In the genomic region with DNA sequence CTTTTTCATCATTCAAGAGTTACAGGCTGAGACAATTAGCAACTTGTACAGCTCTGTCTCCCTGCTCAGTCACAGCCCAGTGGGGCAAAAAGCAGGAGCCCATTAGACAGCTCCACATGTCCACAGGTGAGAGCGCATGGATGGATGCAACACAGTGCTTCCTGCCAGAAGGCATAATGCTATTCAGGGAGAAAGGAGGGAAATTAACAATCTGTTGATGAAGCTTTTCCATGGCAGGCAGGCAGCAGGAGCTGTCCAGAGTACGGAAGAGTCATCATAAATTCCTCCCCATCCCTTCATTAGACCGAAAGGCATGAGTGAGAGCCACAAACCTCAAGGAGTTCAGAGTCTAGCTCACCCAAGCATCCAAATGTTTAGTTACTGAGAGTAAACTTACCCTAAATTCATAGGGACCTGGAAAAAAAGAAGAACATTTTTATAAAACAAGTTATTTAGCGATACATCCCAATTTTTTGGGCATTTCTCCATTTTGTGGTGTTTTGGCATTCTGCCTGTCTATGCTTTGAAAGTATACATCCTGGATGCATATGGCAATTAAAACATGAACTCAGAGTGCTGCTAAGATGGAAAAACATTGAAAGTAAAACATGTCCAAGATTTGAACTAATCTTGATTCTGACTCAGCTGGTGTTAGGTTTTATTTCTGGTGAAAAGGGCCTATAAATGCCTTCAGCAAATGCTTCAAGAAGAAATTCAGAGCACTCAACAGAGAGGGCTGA, we compare ENCODE assay signal across 1 cellular context.
TF ChIP-seq lines count a peak whose summit lies in the region.

No MANE protein-coding gene starts in this region.

TF ChIP-seq in GM23338, 12 proteins besides CTCF, POLR2A, EP300 and RAD21 (continued from another document):
- TF ChIP-seq, protein P1, sequence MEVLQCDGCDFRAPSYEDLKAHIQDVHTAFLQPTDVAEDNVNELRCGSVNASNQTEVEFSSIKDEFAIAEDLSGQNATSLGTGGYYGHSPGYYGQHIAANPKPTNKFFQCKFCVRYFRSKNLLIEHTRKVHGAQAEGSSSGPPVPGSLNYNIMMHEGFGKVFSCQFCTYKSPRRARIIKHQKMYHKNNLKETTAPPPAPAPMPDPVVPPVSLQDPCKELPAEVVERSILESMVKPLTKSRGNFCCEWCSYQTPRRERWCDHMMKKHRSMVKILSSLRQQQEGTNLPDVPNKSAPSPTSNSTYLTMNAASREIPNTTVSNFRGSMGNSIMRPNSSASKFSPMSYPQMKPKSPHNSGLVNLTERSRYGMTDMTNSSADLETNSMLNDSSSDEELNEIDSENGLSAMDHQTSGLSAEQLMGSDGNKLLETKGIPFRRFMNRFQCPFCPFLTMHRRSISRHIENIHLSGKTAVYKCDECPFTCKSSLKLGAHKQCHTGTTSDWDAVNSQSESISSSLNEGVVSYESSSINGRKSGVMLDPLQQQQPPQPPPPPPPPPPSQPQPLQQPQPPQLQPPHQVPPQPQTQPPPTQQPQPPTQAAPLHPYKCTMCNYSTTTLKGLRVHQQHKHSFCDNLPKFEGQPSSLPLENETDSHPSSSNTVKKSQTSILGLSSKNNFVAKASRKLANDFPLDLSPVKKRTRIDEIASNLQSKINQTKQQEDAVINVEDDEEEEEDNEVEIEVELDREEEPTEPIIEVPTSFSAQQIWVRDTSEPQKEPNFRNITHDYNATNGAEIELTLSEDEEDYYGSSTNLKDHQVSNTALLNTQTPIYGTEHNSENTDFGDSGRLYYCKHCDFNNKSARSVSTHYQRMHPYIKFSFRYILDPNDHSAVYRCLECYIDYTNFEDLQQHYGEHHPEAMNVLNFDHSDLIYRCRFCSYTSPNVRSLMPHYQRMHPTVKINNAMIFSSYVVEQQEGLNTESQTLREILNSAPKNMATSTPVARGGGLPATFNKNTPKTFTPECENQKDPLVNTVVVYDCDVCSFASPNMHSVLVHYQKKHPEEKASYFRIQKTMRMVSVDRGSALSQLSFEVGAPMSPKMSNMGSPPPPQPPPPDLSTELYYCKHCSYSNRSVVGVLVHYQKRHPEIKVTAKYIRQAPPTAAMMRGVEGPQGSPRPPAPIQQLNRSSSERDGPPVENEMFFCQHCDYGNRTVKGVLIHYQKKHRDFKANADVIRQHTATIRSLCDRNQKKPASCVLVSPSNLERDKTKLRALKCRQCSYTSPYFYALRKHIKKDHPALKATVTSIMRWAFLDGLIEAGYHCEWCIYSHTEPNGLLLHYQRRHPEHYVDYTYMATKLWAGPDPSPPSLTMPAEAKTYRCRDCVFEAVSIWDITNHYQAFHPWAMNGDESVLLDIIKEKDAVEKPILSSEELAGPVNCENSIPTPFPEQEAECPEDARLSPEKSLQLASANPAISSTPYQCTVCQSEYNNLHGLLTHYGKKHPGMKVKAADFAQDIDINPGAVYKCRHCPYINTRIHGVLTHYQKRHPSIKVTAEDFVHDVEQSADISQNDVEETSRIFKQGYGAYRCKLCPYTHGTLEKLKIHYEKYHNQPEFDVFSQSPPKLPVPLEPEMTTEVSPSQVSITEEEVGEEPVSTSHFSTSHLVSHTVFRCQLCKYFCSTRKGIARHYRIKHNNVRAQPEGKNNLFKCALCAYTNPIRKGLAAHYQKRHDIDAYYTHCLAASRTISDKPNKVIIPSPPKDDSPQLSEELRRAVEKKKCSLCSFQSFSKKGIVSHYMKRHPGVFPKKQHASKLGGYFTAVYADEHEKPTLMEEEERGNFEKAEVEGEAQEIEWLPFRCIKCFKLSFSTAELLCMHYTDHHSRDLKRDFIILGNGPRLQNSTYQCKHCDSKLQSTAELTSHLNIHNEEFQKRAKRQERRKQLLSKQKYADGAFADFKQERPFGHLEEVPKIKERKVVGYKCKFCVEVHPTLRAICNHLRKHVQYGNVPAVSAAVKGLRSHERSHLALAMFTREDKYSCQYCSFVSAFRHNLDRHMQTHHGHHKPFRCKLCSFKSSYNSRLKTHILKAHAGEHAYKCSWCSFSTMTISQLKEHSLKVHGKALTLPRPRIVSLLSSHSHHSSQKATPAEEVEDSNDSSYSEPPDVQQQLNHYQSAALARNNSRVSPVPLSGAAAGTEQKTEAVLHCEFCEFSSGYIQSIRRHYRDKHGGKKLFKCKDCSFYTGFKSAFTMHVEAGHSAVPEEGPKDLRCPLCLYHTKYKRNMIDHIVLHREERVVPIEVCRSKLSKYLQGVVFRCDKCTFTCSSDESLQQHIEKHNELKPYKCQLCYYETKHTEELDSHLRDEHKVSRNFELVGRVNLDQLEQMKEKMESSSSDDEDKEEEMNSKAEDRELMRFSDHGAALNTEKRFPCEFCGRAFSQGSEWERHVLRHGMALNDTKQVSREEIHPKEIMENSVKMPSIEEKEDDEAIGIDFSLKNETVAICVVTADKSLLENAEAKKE (CRISPR knock-in tag; IDR thresholded peaks at IDR 0.05): no peak
TF ChIP-seq in GM23338: peak in this region for 1.
